Comparison of ENCODE assay signal across 26 cellular contexts in the genomic region with DNA sequence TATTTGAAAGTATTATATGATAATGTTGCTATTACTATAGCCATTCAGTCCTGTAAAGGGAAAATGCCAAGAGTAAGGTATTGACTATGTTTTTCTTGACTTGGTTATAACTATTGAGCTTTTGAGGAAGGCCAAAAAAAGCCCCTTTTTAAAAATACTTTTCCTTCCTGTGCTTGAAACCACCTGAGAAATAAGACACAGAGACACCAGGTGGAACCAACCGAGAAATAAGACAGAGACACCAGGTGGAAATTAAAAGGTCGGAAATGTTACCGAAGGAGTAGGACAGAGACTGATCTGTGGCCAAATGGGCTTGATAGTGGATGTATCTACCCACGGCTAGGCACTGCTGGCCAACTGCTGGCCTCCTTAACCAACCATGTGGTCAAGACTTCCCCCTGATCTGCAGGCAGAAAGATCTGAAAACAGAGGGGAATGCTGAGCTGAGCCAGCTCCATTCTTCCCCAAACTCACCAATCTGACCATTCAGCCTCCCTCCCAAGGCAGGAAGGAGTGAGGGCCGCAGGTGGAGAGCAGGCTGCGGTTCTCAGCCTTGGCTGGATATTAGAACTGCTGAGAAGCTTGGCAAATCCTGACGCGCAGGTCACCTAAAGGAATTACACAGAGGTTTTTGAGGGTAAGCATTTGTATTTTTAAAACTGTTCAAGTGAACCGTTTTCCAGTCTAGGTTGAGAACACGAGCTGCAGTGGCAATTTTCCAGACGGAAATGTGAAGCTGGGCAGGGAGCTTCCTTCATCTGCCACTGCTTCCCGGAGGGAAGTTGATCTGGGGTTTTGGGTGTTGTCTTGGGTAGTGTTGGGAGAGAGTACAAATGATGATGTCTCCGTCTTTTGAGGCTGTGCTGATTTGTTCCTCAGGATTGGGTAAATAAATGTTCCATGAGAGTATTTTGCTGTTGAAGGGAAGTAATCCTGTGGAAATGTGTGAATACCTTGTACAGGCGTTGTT.
"Had no signal": no experiment of that assay in that cellular context is flagged by ENCODE, and none has a peak within 500 bp of the region (broad histone marks: within the 10 kb centered on the region; RNA-seq: fewer than 3 reads in every experiment).

No MANE protein-coding gene starts in this region.

- H3K27me3 ChIP-seq: colonic mucosa, testis had no signal

- H3K4me3 Mint-ChIP-seq: activated CD4-positive, alpha-beta T cell treated with anti-CD3 and anti-CD28 coated beads for 36 hours; activated naive CD8-positive, alpha-beta T cell; activated T-cell treated with anti-CD3 and anti-CD28 coated beads, Interleukin-2, amount 50 U/mL, for 72 hours; mesothelial cell of epicardium; naive thymus-derived CD4-positive, alpha-beta T cell; T-helper 1 cell treated with Interleukin-12 subunit alpha and Interleukin-12 subunit beta and Interleukin-4 antibody, amounts not matched to agents 30 μg/mL and 1 μg/mL, for 36 hours; WTC11 had no signal

- H3K36me3 ChIP-seq: cardiac muscle cell, colonic mucosa, gastrocnemius medialis had no signal

- H3K4me1 Mint-ChIP-seq: WTC11 had no signal

- H3K9me3 Mint-ChIP-seq: activated T-cell treated with anti-CD3 and anti-CD28 coated beads, Interleukin-2, amount 50 U/mL, for 72 hours; naive thymus-derived CD4-positive, alpha-beta T cell; T-helper 1 cell treated with Interleukin-12 subunit alpha and Interleukin-12 subunit beta and Interleukin-4 antibody, amounts not matched to agents 30 μg/mL and 1 μg/mL, for 36 hours; WTC11 had no signal

- H3K4me3 ChIP-seq: cardiac muscle cell, colonic mucosa, gastrocnemius medialis, testis had no signal

- ATAC-seq: activated CD4-positive, alpha-beta T cell treated with anti-CD3 and anti-CD28 coated beads for 36 hours; activated T-cell treated with anti-CD3 and anti-CD28 coated beads, Interleukin-2, amount 50 U/mL, for 72 hours; left colon; naive thymus-derived CD4-positive, alpha-beta T cell; stimulated activated naive CD8-positive, alpha-beta T cell treated with anti-CD3 and anti-CD28 coated beads, Interleukin-15, Interleukin-2, amounts not matched to agents 100 U/mL and 50 U/mL, for 24 hours had no signal

- H3K9ac ChIP-seq: parathyroid adenoma had no signal

- DNase-seq: activated CD4-positive, alpha-beta T cell treated with anti-CD3 and anti-CD28 coated beads for 36 hours; activated naive CD4-positive, alpha-beta T cell; activated T-cell treated with anti-CD3 and anti-CD28 coated beads for 4 hours; activated T-cell treated with anti-CD3 and anti-CD28 coated beads, Interleukin-2, amount 50 U/mL, for 72 hours; anterior cingulate cortex; cerebellar nuclear complex; colonic mucosa; effector memory CD4-positive, alpha-beta T cell; gastrocnemius medialis; head of caudate nucleus; hippocampal formation; kidney; left colon; naive thymus-derived CD4-positive, alpha-beta T cell; nucleus accumbens; right cardiac atrium; stimulated activated CD4-positive, alpha-beta T cell treated with anti-CD3 and anti-CD28 coated beads, Interleukin-2, amount 100 ng/mL, for 48 hours; stimulated activated naive CD8-positive, alpha-beta T cell treated with anti-CD3 and anti-CD28 coated beads, Interleukin-15, Interleukin-2, amounts not matched to agents 100 U/mL and 50 U/mL, for 24 hours; SW 1271; testis had no signal

- H3K27ac ChIP-seq: cardiac muscle cell, colonic mucosa, parathyroid adenoma, testis had no signal

- H2AFZ ChIP-seq: parathyroid adenoma had no signal

- H3K36me3 Mint-ChIP-seq: activated naive CD8-positive, alpha-beta T cell; mesothelial cell of epicardium; naive thymus-derived CD4-positive, alpha-beta T cell; WTC11 had no signal

- H3K27ac Mint-ChIP-seq: activated CD4-positive, alpha-beta T cell treated with anti-CD3 and anti-CD28 coated beads for 36 hours; activated naive CD8-positive, alpha-beta T cell; activated T-cell treated with anti-CD3 and anti-CD28 coated beads, Interleukin-2, amount 50 U/mL, for 72 hours; mesothelial cell of epicardium; naive thymus-derived CD4-positive, alpha-beta T cell; T-helper 1 cell treated with Interleukin-12 subunit alpha and Interleukin-12 subunit beta and Interleukin-4 antibody, amounts not matched to agents 30 μg/mL and 1 μg/mL, for 36 hours; WTC11 had no signal

- H3K4me1 ChIP-seq: colonic mucosa, parathyroid adenoma, testis had no signal

- H3K9me3 ChIP-seq: colonic mucosa, gastrocnemius medialis, testis had no signal

- H3K79me2 ChIP-seq: parathyroid adenoma had no signal
